Comparison of ENCODE assay signal across 1 cellular context in the genomic region with DNA sequence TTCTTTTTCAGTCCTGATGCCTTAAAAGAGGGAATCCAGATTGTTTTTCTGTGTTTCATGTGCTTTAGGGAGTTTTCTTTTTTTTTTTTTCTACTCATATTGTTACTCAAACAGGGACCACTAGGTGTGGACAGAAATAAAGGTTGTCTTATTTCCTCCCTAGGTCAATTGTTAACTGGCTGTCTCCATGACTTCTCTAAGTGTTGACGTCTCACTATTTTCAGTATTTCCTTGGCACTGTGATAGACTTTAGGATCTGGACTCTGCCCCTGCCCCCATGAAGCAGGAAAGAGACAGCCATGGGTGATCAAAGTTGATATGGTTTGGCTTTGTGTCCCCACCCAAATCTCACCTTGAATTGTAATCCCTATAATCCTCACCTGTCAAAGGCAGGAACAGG.
TF ChIP-seq lines count a peak whose summit lies in the region.

No MANE protein-coding gene starts in this region.

TF ChIP-seq in GM23338, 12 proteins besides CTCF, POLR2A, EP300 and RAD21 (continued from another document):
- no peak for TF ChIP-seq POLR2AphosphoS5 (IDR thresholded peaks at IDR 0.05; ENCODE audit: low read depth)
